Comparison of ENCODE assay signal across 20 cellular contexts in the genomic region with DNA sequence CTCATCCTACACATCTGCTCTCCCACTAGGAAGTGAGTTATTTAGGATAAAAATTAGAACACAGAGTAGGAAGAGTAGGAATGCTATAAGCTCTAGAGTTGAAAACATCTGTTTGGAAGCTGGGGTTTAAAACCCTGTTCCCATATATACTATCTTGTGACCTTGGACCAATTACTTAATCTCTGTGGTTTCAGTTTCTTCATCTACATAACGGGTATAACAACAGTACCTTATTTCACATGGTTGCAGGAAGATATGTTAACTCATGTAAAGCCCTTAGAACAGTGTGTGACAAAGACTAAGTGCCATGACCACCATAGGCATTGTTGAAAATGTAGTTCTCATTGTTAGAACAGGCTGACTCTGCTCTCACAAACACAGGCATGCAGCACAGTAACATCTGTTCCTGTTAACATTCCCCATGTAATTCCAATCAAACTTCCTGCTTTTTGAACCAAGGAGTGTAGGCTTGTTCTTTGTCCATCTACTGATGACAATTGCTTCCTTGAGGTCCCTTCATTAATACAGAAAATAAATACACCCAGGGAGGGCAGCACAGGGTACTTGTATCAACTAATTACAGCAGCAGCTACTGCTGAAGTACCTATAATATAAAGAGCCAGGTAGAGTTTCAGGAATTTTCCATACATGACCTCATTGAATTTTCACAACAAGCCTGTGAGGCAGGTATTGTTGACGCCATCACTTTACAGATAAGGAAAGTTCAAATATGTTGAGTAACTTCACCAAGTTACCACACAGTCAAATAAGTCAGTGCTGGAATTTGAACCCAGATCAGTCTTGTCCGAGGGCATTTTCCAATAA.
A peak's percentile ranks its signal among the peaks of the same experiment; 100 is the strongest.
DNase-seq lines count a peak whose midpoint lies in the region; ATAC-seq, FAIRE-seq and TF ChIP-seq lines count a peak whose summit lies in the region.
"Had no signal": no experiment of that assay in that cellular context is flagged by ENCODE, and none has a peak within 500 bp of the region (broad histone marks: within the 10 kb centered on the region; RNA-seq: fewer than 3 reads in every experiment).

No MANE protein-coding gene starts in this region.

- no peak overlapping the region for H3K4me3 ChIP-seq in bronchial epithelial cell (ENCODE audit: low read depth, low read length)
- H3K4me3 ChIP-seq in lung: no peak overlapping the region
- H3K4me3 ChIP-seq in SJCRH30: no peak overlapping the region
- H3K4me3 ChIP-seq in A673 (ENCODE audit: low read depth, low read length, poor library complexity, severe bottlenecking): no peak overlapping the region
- H3K4me3 ChIP-seq: HAP-1, K562, Peyer's patch had no signal

- CTCF ChIA-PET in A673 (lab: Charles Lee): no interaction called here

- peak; percentile 27 for ATAC-seq in lung (ENCODE audit: insufficient read depth, low FRiP score)
- no peak for ATAC-seq in HG02852 (IDR thresholded peaks at IDR 0.05; ENCODE audit: unreplicated experiment)
- ATAC-seq: K562, SK-N-SH treated with all-trans-retinoic acid at 6 μM for 48 hours had no signal

- FAIRE-seq in bronchial epithelial cell (lab: Jason Lieb, UNC): no peak
- FAIRE-seq: G401.6, K562 had no signal

- DNase-seq in DMS53 treated with DMSO at 0.1 percent for 48 hours (lab: John Stamatoyannopoulos, UW; ENCODE audit: unreplicated experiment) (peak; percentile 26), MV-4-11 (lab: John Stamatoyannopoulos, UW) (peak; percentile 16), bronchial epithelial cell (ENCODE audit: low read depth) (peak; percentile 34), lung (ENCODE audit: low spot score) (no peak), SJCRH30 (no peak), A673 (ENCODE audit: low spot score) (no peak)
- no peak for DNase-seq in stimulated activated CD4-positive, alpha-beta T cell treated with anti-CD3 and anti-CD28 coated beads, Interleukin-4, amount 100 ng/mL, for 4 hours
- DNase-seq: ACHN, AML-193, COR-L47, DMS79, NCI-H1092, NCI-H524, Peyer's patch, Right ventricle myocardium superior had no signal

- no peaks in the 10 kb centered on the region for H3K27me3 ChIP-seq in bronchial epithelial cell (ENCODE audit: control insufficient read depth, insufficient read depth, low read length)
- H3K27me3 ChIP-seq in lung (ENCODE audit: control insufficient read depth, insufficient read depth): no peaks in the 10 kb centered on the region
- no peaks in the 10 kb centered on the region for H3K27me3 ChIP-seq in SJCRH30
- no peaks in the 10 kb centered on the region for H3K27me3 ChIP-seq in A673 (replicated peaks; ENCODE audit: insufficient read depth, low read depth, low read length, poor library complexity)
- H3K27me3 ChIP-seq: Peyer's patch had no signal

- H3K36me3 ChIP-seq in bronchial epithelial cell (ENCODE audit: control insufficient read depth, insufficient read depth, low read length) (no peaks in the 10 kb centered on the region), lung (ENCODE audit: control insufficient read depth in 2 of 2, insufficient read depth in 2 of 2, low read length in 2 of 2) (no peaks in the 10 kb centered on the region), SJCRH30 (no peaks in the 10 kb centered on the region), A673 (ENCODE audit: insufficient read depth, low read length, poor library complexity, severe bottlenecking) (no peaks in the 10 kb centered on the region)
- H3K36me3 ChIP-seq: HAP-1, Peyer's patch had no signal

- H3K9me3 ChIP-seq in lung (ENCODE audit: control insufficient read depth in 2 of 2, insufficient read depth in 1 of 2, low read length in 1 of 2) (no peaks in the 10 kb centered on the region), SJCRH30 (replicated peaks) (no peaks in the 10 kb centered on the region), A673 (ENCODE audit: low read depth, low read length, poor library complexity, severe bottlenecking) (peaks cover 33% of the 10 kb centered on the region)
- H3K9me3 ChIP-seq: HAP-1, Peyer's patch had no signal

- no TSS peak for BruUV-seq in A673 (replicated peaks; lab: Mats Ljungman, UMichigan)

- 62 to 64% methylated on average over 3 of the region's 3 CpGs for WGBS in lung, 2 donors

- POLR2A ChIA-PET in A673 (lab: Charles Lee; ENCODE audit: low non-redundant PET): no interaction called here

- intact Hi-C loops in A673 (cut with micrococcal nuclease; ENCODE audit: unreplicated experiment): no loop called here

- H3K4me1 ChIP-seq in lung (ENCODE audit: control insufficient read depth in 2 of 2, insufficient read depth in 2 of 2, low read length in 2 of 2): peaks cover 0 to 3% of the 10 kb centered on the region in 2 donors
- H3K4me1 ChIP-seq in SJCRH30: no peaks in the 10 kb centered on the region
- H3K4me1 ChIP-seq in A673 (ENCODE audit: insufficient read depth, low read length, poor library complexity, severe bottlenecking): no peaks in the 10 kb centered on the region
- H3K4me1 ChIP-seq: HAP-1, Peyer's patch had no signal

- TF ChIP-seq CTCF in bronchial epithelial cell (IDR thresholded peaks at IDR 0.05; ENCODE audit: insufficient read depth, low read length, severe bottlenecking): no peak
- no peak for TF ChIP-seq CTCF in lung (IDR thresholded peaks at IDR 0.05; ENCODE audit: control extremely low read depth, extremely low read depth)
- no peak for TF ChIP-seq CTCF in A673 (conservative IDR thresholded peaks at IDR 0.05; ENCODE audit: low read depth, low read length)

- no peak overlapping the region for H3K27ac ChIP-seq in lung (ENCODE audit: low read depth in 1 of 2, low read length in 1 of 2)
- H3K27ac ChIP-seq in SJCRH30: no peak overlapping the region
- H3K27ac ChIP-seq in A673 (ENCODE audit: low read depth, low read length, poor library complexity, severe bottlenecking): no peak overlapping the region
- H3K27ac ChIP-seq: Peyer's patch had no signal

Comparison
In these comparisons a context has a peak if more than half of its experiments do, and no peak if none do; other contexts are left out.
1. DNase-seq: peak in DMS53 treated with DMSO at 0.1 percent for 48 hours (single experiment), MV-4-11 (single experiment) and bronchial epithelial cell (single experiment); none in lung (single experiment), stimulated activated CD4-positive, alpha-beta T cell treated with anti-CD3 and anti-CD28 coated beads, Interleukin-4, amount 100 ng/mL, for 4 hours (0 of 2), SJCRH30 (0 of 2) and A673 (single experiment).